In genomic region chr12:108311605-108312004, GRCh38 we compare ENCODE assay signal across 16 cellular contexts. TPM values are rescaled to one million over a fixed set of nuclear protein-coding genes. Genes with fewer than 3 reads are reported as not detected.
"Had no signal": no experiment of that assay in that cellular context is flagged by ENCODE, and none has a peak within 500 bp of the region (broad histone marks: within the 10 kb centered on the region; RNA-seq: fewer than 3 reads in every experiment).

No MANE protein-coding gene starts in this region.

- H3K4me3 Mint-ChIP-seq: activated B cell treated with CpG ODN at 0.5 μM for 24 hours; activated naive CD8-positive, alpha-beta T cell treated with anti-CD3 and anti-CD28 coated beads for 36 hours; brain; nephron; stimulated activated memory B cell treated with anti-CD40 and anti-IgM and Interleukin-4, amounts not matched to agents 10 μg/mL and 1 μg/mL and 100 μg/mL, for 72 hours had no signal

- DNase-seq: activated B cell treated with CpG ODN at 0.5 μM for 24 hours; activated CD4-positive, alpha-beta T cell treated with anti-CD3 and anti-CD28 coated beads for 48 hours; activated CD8-positive, alpha-beta memory T cell treated with anti-CD3 and anti-CD28 coated beads for 24 hours; activated gamma-delta T cell treated with Interleukin-2 at 50 U/mL for 16 hours; activated naive CD8-positive, alpha-beta T cell treated with anti-CD3 and anti-CD28 coated beads for 36 hours; amygdala; cerebellar nuclear complex; heart right ventricle; sigmoid colon; stimulated activated CD4-positive, alpha-beta T cell treated with anti-CD3 and anti-CD28 coated beads, Interleukin-2, amount 100 ng/mL, for 24 hours; T-helper 2 cell had no signal

- H3K4me3 ChIP-seq: gastroesophageal sphincter, heart right ventricle, sigmoid colon, tibial nerve had no signal

- H3K9me3 Mint-ChIP-seq: activated B cell treated with CpG ODN at 0.5 μM for 24 hours; activated naive CD8-positive, alpha-beta T cell treated with anti-CD3 and anti-CD28 coated beads for 36 hours; nephron; stimulated activated memory B cell treated with anti-CD40 and anti-IgM and Interleukin-4, amounts not matched to agents 10 μg/mL and 1 μg/mL and 100 μg/mL, for 72 hours had no signal

- H3K36me3 ChIP-seq: gastroesophageal sphincter, heart right ventricle, sigmoid colon, tibial nerve had no signal

- H3K36me3 Mint-ChIP-seq: activated naive CD8-positive, alpha-beta T cell treated with anti-CD3 and anti-CD28 coated beads for 36 hours; brain; stimulated activated memory B cell treated with anti-CD40 and anti-IgM and Interleukin-4, amounts not matched to agents 10 μg/mL and 1 μg/mL and 100 μg/mL, for 72 hours had no signal

- H3K27me3 ChIP-seq: gastroesophageal sphincter, heart right ventricle, sigmoid colon, tibial nerve had no signal

- H3K27ac Mint-ChIP-seq: activated B cell treated with CpG ODN at 0.5 μM for 24 hours; activated naive CD8-positive, alpha-beta T cell treated with anti-CD3 and anti-CD28 coated beads for 36 hours; stimulated activated memory B cell treated with anti-CD40 and anti-IgM and Interleukin-4, amounts not matched to agents 10 μg/mL and 1 μg/mL and 100 μg/mL, for 72 hours had no signal

- ATAC-seq: gastroesophageal sphincter; heart right ventricle; stimulated activated memory B cell treated with anti-CD40 and anti-IgM and Interleukin-4, amounts not matched to agents 10 μg/mL and 1 μg/mL and 100 μg/mL, for 72 hours had no signal

- H3K9me3 ChIP-seq: gastroesophageal sphincter, heart right ventricle, sigmoid colon, tibial nerve had no signal

- H3K27me3 Mint-ChIP-seq: brain had no signal

RNA-seq across cellular contexts. Expression of gene CMKLR1, which starts 27.5 kb away (rescaled TPM):
- total RNA-seq: activated naive CD8-positive, alpha-beta T cell treated with anti-CD3 and anti-CD28 coated beads for 36 hours had no signal
